Comparison of ENCODE assay signal across 8 cellular contexts in the genomic region with DNA sequence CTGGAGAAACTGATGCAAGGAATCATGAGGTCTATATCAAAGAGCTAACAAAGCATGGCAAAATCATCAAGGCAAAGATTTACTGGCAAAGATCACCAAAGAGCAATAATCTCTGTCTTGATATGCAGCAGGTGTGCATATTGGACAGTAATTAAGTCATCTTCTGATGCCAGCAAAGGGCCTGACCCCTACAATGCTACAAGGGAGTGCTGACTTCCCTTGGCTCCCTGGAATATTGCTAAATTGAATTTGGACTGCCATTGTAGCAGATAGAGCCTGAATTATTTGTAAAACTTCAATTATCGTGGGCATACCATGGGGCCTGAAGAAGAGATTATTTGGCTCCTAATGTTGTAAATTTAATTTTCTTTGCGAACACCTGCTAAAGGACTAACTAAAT.
"Had no signal": no experiment of that assay in that cellular context is flagged by ENCODE, and none has a peak within 500 bp of the region (broad histone marks: within the 10 kb centered on the region; RNA-seq: fewer than 3 reads in every experiment).

No MANE protein-coding gene starts in this region.

- FAIRE-seq: G401.6, GM12878, GM12891, GM12892, GM18507, GM19239 had no signal

- DNase-seq: GDM1, GF-D8 had no signal

- ATAC-seq: GM12878 had no signal

- H3K4me3 ChIP-seq: GM12878 had no signal
